In genomic region chr2:214103199-214104001, GRCh38 we compare ENCODE assay signal across 11 cellular contexts.
DNase-seq lines count a peak whose midpoint lies in the region; TF ChIP-seq lines count a peak whose summit lies in the region.
"Had no signal": no experiment of that assay in that cellular context is flagged by ENCODE, and none has a peak within 500 bp of the region (broad histone marks: within the 10 kb centered on the region; RNA-seq: fewer than 3 reads in every experiment).

No MANE protein-coding gene starts in this region.

- no peaks in the 10 kb centered on the region for H3K79me2 ChIP-seq in trophoblast cell (ENCODE audit: control insufficient read depth, insufficient read depth, low read length, poor library complexity)

- H3K14ac ChIP-seq in trophoblast cell (ENCODE audit: low read length): no peak overlapping the region

- H3K4me3 Mint-ChIP-seq in HFFc6: peak overlapping the region; percentile 8; the same call in 1 of the 2 replicates
- no peak overlapping the region for H3K4me3 Mint-ChIP-seq in T-helper 2 cell treated with Interferon-gamma antibody and Interleukin-4, amounts not matched to agents 5 μg/mL and 100 μg/mL, for 36 hours

- H3K36me3 ChIP-seq in colonic mucosa: no peaks in the 10 kb centered on the region
- H3K36me3 ChIP-seq in trophoblast cell (ENCODE audit: control insufficient read depth in 1 of 2, insufficient read depth in 2 of 2, low read length in 2 of 2): no peaks in the 10 kb centered on the region
- H3K36me3 ChIP-seq: sigmoid colon had no signal

- H3K27me3 Mint-ChIP-seq in HFFc6 (ENCODE audit: insufficient read depth): no peaks in the 10 kb centered on the region; the same call in none of the 2 replicates
- H3K27me3 Mint-ChIP-seq in T-helper 2 cell treated with Interferon-gamma antibody and Interleukin-4, amounts not matched to agents 5 μg/mL and 100 μg/mL, for 36 hours (ENCODE audit: low read depth): no peaks in the 10 kb centered on the region

- H3K27me3 ChIP-seq in colonic mucosa: no peaks in the 10 kb centered on the region
- no peaks in the 10 kb centered on the region for H3K27me3 ChIP-seq in trophoblast cell (ENCODE audit: insufficient read depth, low read length)
- H3K27me3 ChIP-seq: sigmoid colon had no signal

- no peak overlapping the region for H3K4ac ChIP-seq in trophoblast cell (ENCODE audit: low read depth, low read length)

- H3K4me3 ChIP-seq in colonic mucosa (no peak overlapping the region), trophoblast cell (ENCODE audit: low read depth, low read length) (no peak overlapping the region)
- H3K4me3 ChIP-seq: coronary artery, sigmoid colon had no signal

- H3K4me1 Mint-ChIP-seq in HFFc6 (ENCODE audit: low read depth): peaks cover 10% of the 10 kb centered on the region
- no peaks in the 10 kb centered on the region for H3K4me1 Mint-ChIP-seq in T-helper 2 cell treated with Interferon-gamma antibody and Interleukin-4, amounts not matched to agents 5 μg/mL and 100 μg/mL, for 36 hours (ENCODE audit: low read depth)

- no peak overlapping the region for H3K27ac Mint-ChIP-seq in HFFc6
- H3K27ac Mint-ChIP-seq in T-helper 2 cell treated with Interferon-gamma antibody and Interleukin-4, amounts not matched to agents 5 μg/mL and 100 μg/mL, for 36 hours: no peak overlapping the region

- no peak overlapping the region for H4K8ac ChIP-seq in trophoblast cell (ENCODE audit: low read depth, low read length)

- no peak overlapping the region for H2BK120ac ChIP-seq in trophoblast cell (ENCODE audit: insufficient read depth, low read length, poor library complexity)

- no peak overlapping the region for H4K12ac ChIP-seq in trophoblast cell (ENCODE audit: low read depth, low read length)

- H3K4me1 ChIP-seq in colonic mucosa: no peaks in the 10 kb centered on the region
- peaks cover 6 to 9% of the 10 kb centered on the region in 2 experiments for H3K4me1 ChIP-seq in trophoblast cell (ENCODE audit: control insufficient read depth in 1 of 2, insufficient read depth in 2 of 2, low read length in 2 of 2)

- H3K27ac ChIP-seq in colonic mucosa (no peak overlapping the region), trophoblast cell (ENCODE audit: low read depth, low read length) (peak overlapping the region; percentile 45)
- H3K27ac ChIP-seq: coronary artery, KMS-11, sigmoid colon had no signal

- no peaks in the 10 kb centered on the region for H3K36me3 Mint-ChIP-seq in HFFc6 (ENCODE audit: low read depth)
- no peaks in the 10 kb centered on the region for H3K36me3 Mint-ChIP-seq in T-helper 2 cell treated with Interferon-gamma antibody and Interleukin-4, amounts not matched to agents 5 μg/mL and 100 μg/mL, for 36 hours (ENCODE audit: low read depth)

- WGBS in trophoblast cell (ENCODE audit: extremely low coverage, insufficient coverage, insufficient read length): no CpG with 5 or more reads among the region's 6 CpGs

- no peak overlapping the region for H3K18ac ChIP-seq in trophoblast cell (ENCODE audit: low read length)

- TF ChIP-seq CTCF in HFFc6 (IDR thresholded peaks at IDR 0.05) (no peak), colonic mucosa (IDR thresholded peaks at IDR 0.05) (no peak)

- DNase-seq in HFFc6: no peak
- DNase-seq in NCI-H2196 (lab: John Stamatoyannopoulos, UW; ENCODE audit: unreplicated experiment): peak; percentile 91
- peak; percentile 44 for DNase-seq in colonic mucosa
- no peak for DNase-seq in trophoblast cell
- no peak for DNase-seq in activated CD4-positive, CD25-positive, alpha-beta regulatory T cell (lab: John Stamatoyannopoulos, UW)
- DNase-seq in putamen (ENCODE audit: low spot score): no peak
- DNase-seq in T-helper 2 cell treated with Interferon-gamma antibody and Interleukin-4, amounts not matched to agents 5 μg/mL and 100 μg/mL, for 36 hours (ENCODE audit: low spot score): no peak
- no peak for DNase-seq in AML-193 (lab: John Stamatoyannopoulos, UW)
- DNase-seq: sigmoid colon had no signal

- no peak overlapping the region for H2AFZ ChIP-seq in trophoblast cell (ENCODE audit: insufficient read depth, low read length, poor library complexity)

- no peak overlapping the region for H4K91ac ChIP-seq in trophoblast cell (ENCODE audit: low read depth, low read length)

- H2BK5ac ChIP-seq in trophoblast cell (ENCODE audit: low read depth, low read length, poor library complexity): no peak overlapping the region

- H3K9ac ChIP-seq in colonic mucosa (ENCODE audit: low read depth in 2 of 2, low read length in 2 of 2) (no peak overlapping the region), trophoblast cell (ENCODE audit: low read length) (no peak overlapping the region)
- H3K9ac ChIP-seq: KMS-11 had no signal

- no peaks in the 10 kb centered on the region for H3K9me3 Mint-ChIP-seq in HFFc6
- H3K9me3 Mint-ChIP-seq in T-helper 2 cell treated with Interferon-gamma antibody and Interleukin-4, amounts not matched to agents 5 μg/mL and 100 μg/mL, for 36 hours: no peaks in the 10 kb centered on the region

- H3K9me3 ChIP-seq in colonic mucosa (no peaks in the 10 kb centered on the region), trophoblast cell (ENCODE audit: insufficient read depth, low read depth, low read length) (no peaks in the 10 kb centered on the region)
- H3K9me3 ChIP-seq: sigmoid colon had no signal

- no peak overlapping the region for H3K23ac ChIP-seq in trophoblast cell (ENCODE audit: low read length)

- no peak overlapping the region for H3K4me2 ChIP-seq in trophoblast cell (ENCODE audit: low read length)
- H3K4me2 ChIP-seq: KMS-11 had no signal

- intact Hi-C loops in colonic mucosa (cut with DNase I): no loop called here

- H2BK12ac ChIP-seq in trophoblast cell (ENCODE audit: low read length): no peak overlapping the region

- H3K79me1 ChIP-seq in trophoblast cell (ENCODE audit: low read length): peaks cover 7% of the 10 kb centered on the region

- no peak overlapping the region for H2AK5ac ChIP-seq in trophoblast cell (ENCODE audit: low read length)

Comparison
In these comparisons a context has a peak if more than half of its experiments do, and no peak if none do; other contexts are left out.
1. DNase-seq: peak in NCI-H2196 (single experiment) and colonic mucosa (single experiment); none in HFFc6 (single experiment), trophoblast cell (0 of 2), activated CD4-positive, CD25-positive, alpha-beta regulatory T cell (0 of 4), putamen (single experiment), T-helper 2 cell treated with Interferon-gamma antibody and Interleukin-4, amounts not matched to agents 5 μg/mL and 100 μg/mL, for 36 hours (single experiment) and AML-193 (0 of 2).